Comparison of ENCODE assay signal across 8 cellular contexts in genomic region chr9:126705311-126705766, GRCh38.
DNase-seq lines count a peak whose midpoint lies in the region; ATAC-seq and TF ChIP-seq lines count a peak whose summit lies in the region.

No MANE protein-coding gene starts in this region.

- no peak for ATAC-seq in GM18519 (IDR thresholded peaks at IDR 0.05; ENCODE audit: low FRiP score, unreplicated experiment)

- H3K27me3 Mint-ChIP-seq in activated naive CD4-positive, alpha-beta T cell treated with anti-CD3 and anti-CD28 coated beads for 36 hours (ENCODE audit: low read depth), result peaks cover 17% of the 10 kb centered on the region
- H3K27me3 Mint-ChIP-seq in type B pancreatic cell, result peaks cover 56% of the 10 kb centered on the region

- no peak overlapping the region for H3K27ac Mint-ChIP-seq in activated naive CD4-positive, alpha-beta T cell treated with anti-CD3 and anti-CD28 coated beads for 36 hours
- peak overlapping the region; percentile 89 for H3K27ac Mint-ChIP-seq in type B pancreatic cell

- DNase-seq in LNCaP clone FGC (ENCODE audit: low read depth) (peak; percentile 19), SK-N-MC (ENCODE audit: low read depth, low spot score) (no peak), glomerular visceral epithelial cell (ENCODE audit: extremely low spot score) (peak; percentile 72), posterior cingulate gyrus (peak; percentile 71 to 97 (median 83)), type B pancreatic cell (ENCODE audit: extremely low spot score, unreplicated experiment) (peak; percentile 90)
- DNase-seq in activated naive CD4-positive, alpha-beta T cell treated with anti-CD3 and anti-CD28 coated beads for 36 hours, result peak; percentile 91

- intact Hi-C loops in activated naive CD4-positive, alpha-beta T cell treated with anti-CD3 and anti-CD28 coated beads for 36 hours (cut with micrococcal nuclease), result loop anchor here (1.0 to 5.0 kb wide), 3 partner anchors 42 to 77 kb away; no protein-coding TSS in a partner anchor
- intact Hi-C loops in posterior cingulate gyrus (cut with DNase I), result loop anchor here (1.0 to 10.0 kb wide), 2 partner anchors 76 to 201 kb away; no protein-coding TSS in a partner anchor

- no peaks in the 10 kb centered on the region for H3K9me3 Mint-ChIP-seq in activated naive CD4-positive, alpha-beta T cell treated with anti-CD3 and anti-CD28 coated beads for 36 hours
- no peaks in the 10 kb centered on the region for H3K9me3 Mint-ChIP-seq in type B pancreatic cell

- TF ChIP-seq CTCF in GM12872 (IDR thresholded peaks at IDR 0.05; ENCODE audit: insufficient read depth, low read depth, low read length) (peak; percentile 83), LNCaP clone FGC (IDR thresholded peaks at IDR 0.05; ENCODE audit: control insufficient read depth, extremely low read depth, insufficient read depth) (peak; percentile 94), type B pancreatic cell (conservative IDR thresholded peaks at IDR 0.05) (peak; percentile 94)

- no peak overlapping the region for H3K9ac ChIP-seq in SK-N-MC (ENCODE audit: insufficient read length)

- H3K36me3 ChIP-seq in SK-N-MC (ENCODE audit: insufficient read depth, low read length), result no peaks in the 10 kb centered on the region

- H3K9me3 ChIP-seq in SK-N-MC (ENCODE audit: low read depth, low read length), result no peaks in the 10 kb centered on the region

- H3K4me1 Mint-ChIP-seq in activated naive CD4-positive, alpha-beta T cell treated with anti-CD3 and anti-CD28 coated beads for 36 hours (ENCODE audit: low read depth), result peaks cover 14% of the 10 kb centered on the region
- H3K4me1 Mint-ChIP-seq in type B pancreatic cell (ENCODE audit: unreplicated experiment), result peaks cover 33% of the 10 kb centered on the region

- H3K27ac ChIP-seq in SK-N-MC, result no peak overlapping the region

- H3K4me3 Mint-ChIP-seq in activated naive CD4-positive, alpha-beta T cell treated with anti-CD3 and anti-CD28 coated beads for 36 hours, result peak overlapping the region; percentile 58
- H3K4me3 Mint-ChIP-seq in type B pancreatic cell, result peak overlapping the region; percentile 65

- H3K4me3 ChIP-seq in LNCaP clone FGC (ENCODE audit: low read depth, low read length) (no peak overlapping the region), SK-N-MC (peak overlapping the region; percentile 72)

- CTCF ChIA-PET in activated naive CD4-positive, alpha-beta T cell treated with anti-CD3 and anti-CD28 coated beads for 36 hours (lab: Charles Lee), result interaction anchor here (0.5 to 10.9 kb wide), 20 partner anchors 10 to 166 kb away, joined by 3 to 296 read pairs (median 7); partner anchors contain the start of gene ZBTB43

- no peaks in the 10 kb centered on the region for H3K36me3 Mint-ChIP-seq in activated naive CD4-positive, alpha-beta T cell treated with anti-CD3 and anti-CD28 coated beads for 36 hours (ENCODE audit: low read depth)
- no peaks in the 10 kb centered on the region for H3K36me3 Mint-ChIP-seq in type B pancreatic cell
